ENCODE assay signal across 30 cellular contexts in genomic region chr11:108431370-108431769, GRCh38. TPM values are rescaled to one million over a fixed set of nuclear protein-coding genes. Genes with fewer than 3 reads are reported as not detected.
"Had no signal": no experiment of that assay in that cellular context is flagged by ENCODE, and none has a peak within 500 bp of the region (broad histone marks: within the 10 kb centered on the region; RNA-seq: fewer than 3 reads in every experiment).

No MANE protein-coding gene starts in this region.

- FAIRE-seq: colon, endometrium, frontal cortex had no signal

- H3K27ac ChIP-seq: colonic mucosa, coronary artery, dorsolateral prefrontal cortex, epithelial cell of prostate, esophagus muscularis mucosa, esophagus squamous epithelium, foreskin keratinocyte, gastrocnemius medialis, gastroesophageal sphincter, heart left ventricle, heart right ventricle had no signal

- ATAC-seq: effector memory CD8-positive, alpha-beta T cell; esophagus mucosa; foreskin keratinocyte; gastrocnemius medialis; gastroesophageal sphincter; heart left ventricle; heart right ventricle had no signal

- H3K36me3 ChIP-seq: colonic mucosa, esophagus muscularis mucosa, esophagus squamous epithelium, gastrocnemius medialis, gastroesophageal sphincter, heart left ventricle, heart right ventricle had no signal

- H3K9me3 ChIP-seq: colonic mucosa, esophagus squamous epithelium, gastrocnemius medialis had no signal

- DNase-seq: colonic mucosa; cortex of kidney; dermis blood vessel endothelial cell; dorsolateral prefrontal cortex; effector CD4-positive, alpha-beta T cell; effector CD8-positive, alpha-beta T cell; effector memory CD4-positive, alpha-beta T cell; effector memory CD8-positive, alpha-beta T cell; endodermal cell; erythroblast; esophagus squamous epithelium; foreskin fibroblast; foreskin keratinocyte; foreskin melanocyte; gastrocnemius medialis; glutamatergic neuron; head of caudate nucleus; heart left ventricle; heart right ventricle had no signal

- H3K4me1 ChIP-seq: colonic mucosa, esophagus muscularis mucosa, esophagus squamous epithelium, gastrocnemius medialis, gastroesophageal sphincter, heart left ventricle, heart right ventricle had no signal

- H3K4me3 ChIP-seq: colonic mucosa, coronary artery, dorsolateral prefrontal cortex, esophagus muscularis mucosa, esophagus squamous epithelium, gastrocnemius medialis, gastroesophageal sphincter, heart left ventricle, heart right ventricle had no signal

- H3K27me3 ChIP-seq: colonic mucosa, dorsolateral prefrontal cortex, esophagus muscularis mucosa, esophagus squamous epithelium, foreskin keratinocyte, gastrocnemius medialis, gastroesophageal sphincter, heart left ventricle, heart right ventricle had no signal

RNA-seq across cellular contexts. Expression of gene C11orf65, which starts 36.0 kb away (rescaled TPM):
- total RNA-seq: dermis blood vessel endothelial cell, dermis microvascular lymphatic vessel endothelial cell, endothelial cell of umbilical vein, glomerular endothelial cell had no signal
